Comparison of ENCODE assay signal across 18 cellular contexts in genomic region chr3:76083992-76084391, GRCh38.
DNase-seq lines count a peak whose midpoint lies in the region; ATAC-seq and TF ChIP-seq lines count a peak whose summit lies in the region.
"Had no signal": no experiment of that assay in that cellular context is flagged by ENCODE, and none has a peak within 500 bp of the region (broad histone marks: within the 10 kb centered on the region; RNA-seq: fewer than 3 reads in every experiment).

No MANE protein-coding gene starts in this region.

- H3K9me3 ChIP-seq in aorta (ENCODE audit: control insufficient read depth, low read length): peaks cover 2% of the 10 kb centered on the region
- H3K9me3 ChIP-seq: Peyer's patch had no signal

- ATAC-seq in aorta (ENCODE audit: low FRiP score): no peak

- H3K4me3 ChIP-seq in foreskin fibroblast (ENCODE audit: low read depth in 1 of 2, low read length in 2 of 2) (no peak overlapping the region), aorta (ENCODE audit: low read length in 2 of 2) (no peak overlapping the region)
- H3K4me3 ChIP-seq: Peyer's patch, SK-N-MC had no signal

- H3K27ac ChIP-seq in aorta (ENCODE audit: low read depth in 1 of 2, low read length in 2 of 2): no peak overlapping the region
- H3K27ac ChIP-seq: Peyer's patch, SK-N-MC had no signal

- 78 to 81% methylated on average over 3 of the region's 3 CpGs for whole genome bisulfite sequencing in aorta, 2 donors

- no peaks in the 10 kb centered on the region for H3K4me1 ChIP-seq in aorta (ENCODE audit: control insufficient read depth in 1 of 2, insufficient read depth in 2 of 2, low read length in 2 of 2)
- H3K4me1 ChIP-seq: Peyer's patch had no signal

- DNase-seq in AG08395 (ENCODE audit: low spot score): peak; percentile 38
- peak; percentile 64 for DNase-seq in LHCN-M2 (ENCODE audit: low read depth)
- DNase-seq in dedifferentiated amniotic fluid mesenchymal stem cell (ENCODE audit: extremely low spot score): peak; percentile 71
- peak; percentile 20 to 72 for DNase-seq in foreskin fibroblast
- DNase-seq in stimulated activated naive CD4-positive, alpha-beta T cell (lab: John Stamatoyannopoulos, UW): no peak
- DNase-seq in ACHN: no peak
- no peak for DNase-seq in aorta
- no peak for DNase-seq in activated effector memory CD4-positive, alpha-beta T cell treated with anti-CD3 and anti-CD28 coated beads, Interleukin-2, amount 50 U/mL, for 16 hours
- DNase-seq: Calu3; CD4-positive, alpha-beta memory T cell; DMS79; KBM-7; NCI-H1092; NCI-H2081 treated with DMSO at 0.1 percent for 48 hours; NCI-H510A; Peyer's patch; Right ventricle myocardium superior had no signal

- intact Hi-C loops in aorta (cut with DNase I): no loop called here

- in situ Hi-C loops in ACHN (cut with HindIII; ENCODE audit: low pct_ligation_motif_present, low pct_unique_long_range_greater_than_20kb, low sequenced_read_pairs): no loop called here

- no peak for TF ChIP-seq CTCF in foreskin fibroblast (IDR thresholded peaks at IDR 0.05; ENCODE audit: low read depth, low read length)

- no peaks in the 10 kb centered on the region for H3K36me3 ChIP-seq in aorta (ENCODE audit: control insufficient read depth in 1 of 2, insufficient read depth in 2 of 2, low read length in 1 of 2)
- H3K36me3 ChIP-seq: Peyer's patch had no signal

- no peaks in the 10 kb centered on the region for H3K27me3 ChIP-seq in aorta (ENCODE audit: control insufficient read depth in 1 of 2, insufficient read depth in 2 of 2, low read length in 1 of 2)
- H3K27me3 ChIP-seq: Peyer's patch had no signal

Comparison
In these comparisons a context has a peak if more than half of its experiments do, and no peak if none do; other contexts are left out.
1. DNase-seq: peak in AG08395 (single experiment), LHCN-M2 (single experiment), dedifferentiated amniotic fluid mesenchymal stem cell (single experiment) and foreskin fibroblast (2 of 2); none in stimulated activated naive CD4-positive, alpha-beta T cell (0 of 6), ACHN (single experiment), aorta (0 of 2) and activated effector memory CD4-positive, alpha-beta T cell treated with anti-CD3 and anti-CD28 coated beads, Interleukin-2, amount 50 U/mL, for 16 hours (single experiment).